In the genomic region with DNA sequence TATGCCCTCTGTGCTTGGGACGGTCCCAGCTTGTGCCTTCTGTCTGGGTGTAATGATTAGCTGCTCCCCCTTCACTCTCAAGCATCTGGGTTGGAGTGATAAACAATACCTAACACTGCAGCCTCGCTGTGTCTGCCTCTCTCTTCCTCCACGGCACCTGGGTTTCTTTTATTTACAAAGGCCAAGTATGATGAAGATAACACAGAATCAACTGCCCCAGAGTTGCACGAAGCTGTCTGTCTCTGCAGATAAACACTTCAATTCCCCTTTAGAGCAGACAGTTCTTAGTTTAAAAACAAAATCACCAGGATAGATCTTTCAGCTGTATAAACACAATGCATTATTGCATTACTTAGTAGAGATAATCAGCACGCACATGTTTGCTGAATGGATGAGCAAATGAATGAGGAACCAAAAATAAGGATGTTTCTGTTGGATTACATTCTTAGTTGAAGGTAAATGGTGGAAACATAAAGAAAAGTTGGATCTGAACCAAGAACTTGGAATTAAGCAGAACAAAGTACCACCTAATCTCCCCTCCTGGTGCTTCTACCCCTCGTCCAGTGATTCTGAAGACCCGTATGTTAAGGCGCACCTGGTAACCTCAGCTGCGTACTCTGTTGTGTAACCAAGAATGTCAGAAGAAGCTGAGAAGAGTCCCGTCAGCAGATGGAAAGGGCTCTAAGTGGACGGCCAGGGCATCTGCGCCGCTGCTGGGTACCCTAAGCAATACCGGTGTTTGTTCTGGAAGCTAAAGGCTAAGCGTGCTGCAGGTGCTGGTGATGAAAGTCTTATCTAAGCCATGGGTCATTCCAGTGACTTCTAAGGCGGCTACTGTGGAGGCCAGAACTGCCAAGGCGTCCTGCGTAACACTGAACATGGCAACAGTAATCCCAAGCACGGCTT, we compare ENCODE assay signal across 1 cellular context.
TF ChIP-seq lines count a peak whose summit lies in the region.

No MANE protein-coding gene starts in this region.

TF ChIP-seq in K562, 482 proteins besides CTCF, POLR2A, EP300 and RAD21 (continued from another document and continues in another):
- TF ChIP-seq RERE (CRISPR knock-in tag; IDR thresholded peaks at IDR 0.05; ENCODE audit: borderline replicate concordance): peak; percentile 97; the same call in 1 of the 2 replicates
- peak; percentile 73 for TF ChIP-seq NEUROD1 (IDR thresholded peaks at IDR 0.05; ENCODE audit: borderline replicate concordance, low read depth, low read length, partially characterized antibody)
- TF ChIP-seq ZNF707 (CRISPR knock-in tag; conservative IDR thresholded peaks at IDR 0.05): peak; percentile 74; the same call in 1 of the 2 replicates
- peak; percentile 99 for TF ChIP-seq SMARCA4 (IDR thresholded peaks at IDR 0.05)
- peak; percentile 88; the same call in 1 of the 2 replicates for TF ChIP-seq NR2F6 (CRISPR knock-in tag; IDR thresholded peaks at IDR 0.05)
- no peak for TF ChIP-seq STAG1 (CRISPR knock-in tag; IDR thresholded peaks at IDR 0.05; ENCODE audit: borderline replicate concordance)
- TF ChIP-seq ZNF695 (CRISPR knock-in tag; IDR thresholded peaks at IDR 0.05): peak; percentile 79
- TF ChIP-seq HOMEZ (CRISPR knock-in tag; IDR thresholded peaks at IDR 0.05): peak; percentile 86; the same call in 1 of the 2 replicates
- peak; percentile 88; the same call in 1 of the 2 replicates for TF ChIP-seq ZNF274 (IDR thresholded peaks at IDR 0.05; ENCODE audit: borderline replicate concordance, low read depth, low read length)
- peak; percentile 94 for TF ChIP-seq SMAD1 (IDR thresholded peaks at IDR 0.05; ENCODE audit: low read depth, low read length, partially characterized antibody)
- TF ChIP-seq, protein P1, sequence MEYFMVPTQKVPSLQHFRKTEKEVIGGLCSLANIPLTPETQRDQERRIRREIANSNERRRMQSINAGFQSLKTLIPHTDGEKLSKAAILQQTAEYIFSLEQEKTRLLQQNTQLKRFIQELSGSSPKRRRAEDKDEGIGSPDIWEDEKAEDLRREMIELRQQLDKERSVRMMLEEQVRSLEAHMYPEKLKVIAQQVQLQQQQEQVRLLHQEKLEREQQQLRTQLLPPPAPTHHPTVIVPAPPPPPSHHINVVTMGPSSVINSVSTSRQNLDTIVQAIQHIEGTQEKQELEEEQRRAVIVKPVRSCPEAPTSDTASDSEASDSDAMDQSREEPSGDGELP (CRISPR knock-in tag; IDR thresholded peaks at IDR 0.05; ENCODE audit: borderline replicate concordance): peak; percentile 96
- TF ChIP-seq ZNF134 (CRISPR knock-in tag; conservative IDR thresholded peaks at IDR 0.05): peak; percentile 78
- peak; percentile 48; the same call in 1 of the 2 replicates for TF ChIP-seq JUN (IDR thresholded peaks at IDR 0.05; ENCODE audit: borderline replicate concordance, low read depth, low read length)
- TF ChIP-seq JUN (CRISPR knock-in tag; IDR thresholded peaks at IDR 0.05; ENCODE audit: borderline replicate concordance): no peak
- TF ChIP-seq, protein P2, sequence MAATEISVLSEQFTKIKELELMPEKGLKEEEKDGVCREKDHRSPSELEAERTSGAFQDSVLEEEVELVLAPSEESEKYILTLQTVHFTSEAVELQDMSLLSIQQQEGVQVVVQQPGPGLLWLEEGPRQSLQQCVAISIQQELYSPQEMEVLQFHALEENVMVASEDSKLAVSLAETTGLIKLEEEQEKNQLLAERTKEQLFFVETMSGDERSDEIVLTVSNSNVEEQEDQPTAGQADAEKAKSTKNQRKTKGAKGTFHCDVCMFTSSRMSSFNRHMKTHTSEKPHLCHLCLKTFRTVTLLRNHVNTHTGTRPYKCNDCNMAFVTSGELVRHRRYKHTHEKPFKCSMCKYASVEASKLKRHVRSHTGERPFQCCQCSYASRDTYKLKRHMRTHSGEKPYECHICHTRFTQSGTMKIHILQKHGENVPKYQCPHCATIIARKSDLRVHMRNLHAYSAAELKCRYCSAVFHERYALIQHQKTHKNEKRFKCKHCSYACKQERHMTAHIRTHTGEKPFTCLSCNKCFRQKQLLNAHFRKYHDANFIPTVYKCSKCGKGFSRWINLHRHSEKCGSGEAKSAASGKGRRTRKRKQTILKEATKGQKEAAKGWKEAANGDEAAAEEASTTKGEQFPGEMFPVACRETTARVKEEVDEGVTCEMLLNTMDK (IDR thresholded peaks at IDR 0.05; ENCODE audit: borderline replicate concordance, insufficient read depth, low read depth, low read length, poor library complexity, severe bottlenecking): no peak
- TF ChIP-seq ZBTB34 (CRISPR knock-in tag; IDR thresholded peaks at IDR 0.05): no peak
- peak; percentile 79 to 80 for TF ChIP-seq FOXK2 (conservative IDR thresholded peaks at IDR 0.05 in 1 of 2, IDR thresholded peaks at IDR 0.05 in 1 of 2; ENCODE audit: low read depth in 2 of 2)
- TF ChIP-seq, protein P3, sequence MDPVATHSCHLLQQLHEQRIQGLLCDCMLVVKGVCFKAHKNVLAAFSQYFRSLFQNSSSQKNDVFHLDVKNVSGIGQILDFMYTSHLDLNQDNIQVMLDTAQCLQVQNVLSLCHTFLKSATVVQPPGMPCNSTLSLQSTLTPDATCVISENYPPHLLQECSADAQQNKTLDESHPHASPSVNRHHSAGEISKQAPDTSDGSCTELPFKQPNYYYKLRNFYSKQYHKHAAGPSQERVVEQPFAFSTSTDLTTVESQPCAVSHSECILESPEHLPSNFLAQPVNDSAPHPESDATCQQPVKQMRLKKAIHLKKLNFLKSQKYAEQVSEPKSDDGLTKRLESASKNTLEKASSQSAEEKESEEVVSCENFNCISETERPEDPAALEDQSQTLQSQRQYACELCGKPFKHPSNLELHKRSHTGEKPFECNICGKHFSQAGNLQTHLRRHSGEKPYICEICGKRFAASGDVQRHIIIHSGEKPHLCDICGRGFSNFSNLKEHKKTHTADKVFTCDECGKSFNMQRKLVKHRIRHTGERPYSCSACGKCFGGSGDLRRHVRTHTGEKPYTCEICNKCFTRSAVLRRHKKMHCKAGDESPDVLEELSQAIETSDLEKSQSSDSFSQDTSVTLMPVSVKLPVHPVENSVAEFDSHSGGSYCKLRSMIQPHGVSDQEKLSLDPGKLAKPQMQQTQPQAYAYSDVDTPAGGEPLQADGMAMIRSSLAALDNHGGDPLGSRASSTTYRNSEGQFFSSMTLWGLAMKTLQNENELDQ (CRISPR knock-in tag; IDR thresholded peaks at IDR 0.05; ENCODE audit: borderline replicate concordance): peak; percentile 47; the same call in 1 of the 2 replicates
- TF ChIP-seq NFIX (CRISPR knock-in tag; IDR thresholded peaks at IDR 0.05; ENCODE audit: low read depth): no peak
- peak; percentile 27; the same call in 1 of the 2 replicates for TF ChIP-seq STAT5B (CRISPR knock-in tag; IDR thresholded peaks at IDR 0.05)
- no peak for TF ChIP-seq DLX4 (CRISPR knock-in tag; IDR thresholded peaks at IDR 0.05)
- 0 out of 2 replicates have a peak, but pooled peaks have one; percentile 12 for TF ChIP-seq PHTF2 (CRISPR knock-in tag; IDR thresholded peaks at IDR 0.05)
- peak; percentile 100 for TF ChIP-seq TEAD4 (IDR thresholded peaks at IDR 0.05; ENCODE audit: low read length)
- TF ChIP-seq TEAD4 (CRISPR knock-in tag; IDR thresholded peaks at IDR 0.05; ENCODE audit: borderline replicate concordance): no peak
- TF ChIP-seq RFX5 (IDR thresholded peaks at IDR 0.05; ENCODE audit: low read depth, low read length): no peak
- TF ChIP-seq MTA3 (IDR thresholded peaks at IDR 0.05; ENCODE audit: borderline replicate concordance): peak; percentile 58; the same call in 1 of the 2 replicates
- no peak for TF ChIP-seq NR2C2 (CRISPR knock-in tag; IDR thresholded peaks at IDR 0.05)
- no peak; the same call in 1 of the 2 replicates for TF ChIP-seq NR2C2 (tag; IDR thresholded peaks at IDR 0.05)
- no peak for TF ChIP-seq CBX1 (IDR thresholded peaks at IDR 0.05; ENCODE audit: low read depth)
- TF ChIP-seq NCOA2 (IDR thresholded peaks at IDR 0.05; ENCODE audit: partially characterized antibody in 2 of 2): peak in 1 of 2 experiments; percentile 65
- TF ChIP-seq, protein P4, sequence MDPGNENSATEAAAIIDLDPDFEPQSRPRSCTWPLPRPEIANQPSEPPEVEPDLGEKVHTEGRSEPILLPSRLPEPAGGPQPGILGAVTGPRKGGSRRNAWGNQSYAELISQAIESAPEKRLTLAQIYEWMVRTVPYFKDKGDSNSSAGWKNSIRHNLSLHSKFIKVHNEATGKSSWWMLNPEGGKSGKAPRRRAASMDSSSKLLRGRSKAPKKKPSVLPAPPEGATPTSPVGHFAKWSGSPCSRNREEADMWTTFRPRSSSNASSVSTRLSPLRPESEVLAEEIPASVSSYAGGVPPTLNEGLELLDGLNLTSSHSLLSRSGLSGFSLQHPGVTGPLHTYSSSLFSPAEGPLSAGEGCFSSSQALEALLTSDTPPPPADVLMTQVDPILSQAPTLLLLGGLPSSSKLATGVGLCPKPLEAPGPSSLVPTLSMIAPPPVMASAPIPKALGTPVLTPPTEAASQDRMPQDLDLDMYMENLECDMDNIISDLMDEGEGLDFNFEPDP (CRISPR knock-in tag; IDR thresholded peaks at IDR 0.05): 0 out of 2 replicates have a peak, but pooled peaks have one; percentile 42
- no peak for TF ChIP-seq HNRNPUL1 (IDR thresholded peaks at IDR 0.05; ENCODE audit: low read length)
- TF ChIP-seq ZNF354B (CRISPR knock-in tag; IDR thresholded peaks at IDR 0.05): peak; percentile 68
- peak; percentile 73; the same call in 1 of the 2 replicates for TF ChIP-seq SPI1 (IDR thresholded peaks at IDR 0.05; ENCODE audit: borderline replicate concordance, low read depth, low read length)
- peak; percentile 52 to 61; a peak in 2 of 4 replicates for TF ChIP-seq SRF (CRISPR knock-in tag; IDR thresholded peaks at IDR 0.05)
